Comparison of ENCODE assay signal across 14 cellular contexts in genomic region chr10:118840071-118840775, GRCh38.
A peak's percentile ranks its signal among the peaks of the same experiment; 100 is the strongest.
DNase-seq lines count a peak whose midpoint lies in the region; ATAC-seq, FAIRE-seq and TF ChIP-seq lines count a peak whose summit lies in the region.
"Had no signal": no experiment of that assay in that cellular context is flagged by ENCODE, and none has a peak within 500 bp of the region (broad histone marks: within the 10 kb centered on the region; RNA-seq: fewer than 3 reads in every experiment).

No MANE protein-coding gene starts in this region.

- H3K4me3 ChIP-seq in left lung (no peak overlapping the region), neuronal stem cell (ENCODE audit: low read length in 2 of 2) (no peak overlapping the region), hepatocyte (no peak overlapping the region)
- H3K4me3 ChIP-seq: BLaER1 treated with 17β-estradiol and CSF1 and Interleukin-3, amounts not matched to agents 10 nM and 100 nM; GM12878; skin epidermis had no signal

- DNase-seq in stimulated activated naive CD4-positive, alpha-beta T cell treated with Interleukin-2 at 50 U/mL for 16 hours (lab: John Stamatoyannopoulos, UW), result peak; percentile 34
- DNase-seq in stimulated activated naive CD4-positive, alpha-beta T cell (lab: John Stamatoyannopoulos, UW), result no peak
- peak; percentile 11 for DNase-seq in activated T-helper 1 cell treated with anti-CD3 and anti-CD28 coated beads, Interleukin-12 subunit alpha, Interleukin-12 subunit beta, Interleukin-2, Interleukin-4 antibody, amounts not matched to agents 30 ng/mL and 10 ng/mL and 1 ng/mL, durations not matched to agents 14 hours and 24 hours and 36 hours (ENCODE audit: low spot score)
- DNase-seq in left lung (no peak), urothelium cell line (ENCODE audit: low spot score) (peak; percentile 57), neuronal stem cell (ENCODE audit: low spot score) (no peak), hepatocyte (ENCODE audit: low spot score) (no peak)
- DNase-seq: NCI-H1417 treated with DMSO at 0.1 percent for 48 hours, SHP77 treated with DMSO at 0.1 percent for 48 hours had no signal

- no peak overlapping the region for H2BK5ac ChIP-seq in neuronal stem cell (ENCODE audit: low read length)

- H2BK12ac ChIP-seq in neuronal stem cell (ENCODE audit: low read length), result no peak overlapping the region

- no peaks in the 10 kb centered on the region for H3K79me1 ChIP-seq in neuronal stem cell (ENCODE audit: low read depth, low read length)

- no CpG with 5 or more reads among the region's 12 CpGs for WGBS in neuronal stem cell (ENCODE audit: extremely low coverage in 2 of 2, insufficient read length in 2 of 2, insufficient replicate concordance in 1 of 2), 2 donors
- WGBS in hepatocyte (ENCODE audit: low lambda C conversion rate, missing lambda C conversion rate), result 91% methylated on average over 12 of the region's 12 CpGs

- H3K9ac ChIP-seq in neuronal stem cell (ENCODE audit: low read depth, low read length, poor library complexity), result no peak overlapping the region
- H3K9ac ChIP-seq: BLaER1 treated with 17β-estradiol and CSF1 and Interleukin-3, amounts not matched to agents 10 nM and 100 nM had no signal

- H3K27ac ChIP-seq in left lung (no peak overlapping the region), neuronal stem cell (replicated peaks; ENCODE audit: low read length) (no peak overlapping the region), hepatocyte (no peak overlapping the region)

- TF ChIP-seq CTCF in left lung (IDR thresholded peaks at IDR 0.05), result no peak
- no peak for TF ChIP-seq CTCF in hepatocyte (IDR thresholded peaks at IDR 0.05; ENCODE audit: poor library complexity)

- H2AK5ac ChIP-seq in neuronal stem cell (ENCODE audit: low read depth, low read length), result no peak overlapping the region

- no peaks in the 10 kb centered on the region for H4K20me1 ChIP-seq in hepatocyte (ENCODE audit: insufficient read depth, poor library complexity, severe bottlenecking)
- H4K20me1 ChIP-seq: BLaER1 treated with 17β-estradiol and CSF1 and Interleukin-3, amounts not matched to agents 10 nM and 100 nM had no signal

- H3K79me2 ChIP-seq in hepatocyte, result no peaks in the 10 kb centered on the region

- H3K4me2 ChIP-seq in neuronal stem cell (ENCODE audit: insufficient read depth, low read length, poor library complexity, severe bottlenecking) (no peak overlapping the region), hepatocyte (no peak overlapping the region)

- H3K4me1 ChIP-seq in left lung, result no peaks in the 10 kb centered on the region
- H3K4me1 ChIP-seq in neuronal stem cell (ENCODE audit: control insufficient read depth in 2 of 2, insufficient read depth in 1 of 2, low read depth in 1 of 2, low read length in 2 of 2), result no peaks in the 10 kb centered on the region
- H3K4me1 ChIP-seq in hepatocyte (ENCODE audit: insufficient read depth), result peaks cover 7% of the 10 kb centered on the region

- H2AFZ ChIP-seq in neuronal stem cell (ENCODE audit: low read length), result no peak overlapping the region
- H2AFZ ChIP-seq in hepatocyte, result no peak overlapping the region

- peaks cover 13% of the 10 kb centered on the region for H3K9me3 Mint-ChIP-seq in activated T-helper 1 cell treated with anti-CD3 and anti-CD28 coated beads, Interleukin-12 subunit alpha, Interleukin-12 subunit beta, Interleukin-2, Interleukin-4 antibody, amounts not matched to agents 30 ng/mL and 10 ng/mL and 1 ng/mL, durations not matched to agents 14 hours and 24 hours and 36 hours

- H4K8ac ChIP-seq in neuronal stem cell (ENCODE audit: low read depth, low read length), result no peak overlapping the region

- no peak overlapping the region for H3K18ac ChIP-seq in neuronal stem cell (ENCODE audit: low read length)

- H3K9me3 ChIP-seq in left lung (no peaks in the 10 kb centered on the region), neuronal stem cell (replicated peaks in 1 of 2; ENCODE audit: control insufficient read depth in 2 of 2, insufficient read depth in 1 of 2, low read depth in 1 of 2, low read length in 2 of 2) (no peaks in the 10 kb centered on the region), hepatocyte (ENCODE audit: low read depth) (no peaks in the 10 kb centered on the region)

- FAIRE-seq in urothelium cell line (lab: Jason Lieb, UNC), result no peak
- FAIRE-seq: GM12878 had no signal

- H3K14ac ChIP-seq in neuronal stem cell (ENCODE audit: low read length), result no peak overlapping the region

- H3K4me3 Mint-ChIP-seq in activated T-helper 1 cell treated with anti-CD3 and anti-CD28 coated beads, Interleukin-12 subunit alpha, Interleukin-12 subunit beta, Interleukin-2, Interleukin-4 antibody, amounts not matched to agents 30 ng/mL and 10 ng/mL and 1 ng/mL, durations not matched to agents 14 hours and 24 hours and 36 hours, result peak overlapping the region; percentile 11
- H3K4me3 Mint-ChIP-seq: memory B cell had no signal

- H3K36me3 ChIP-seq in left lung (no peaks in the 10 kb centered on the region), neuronal stem cell (replicated peaks in 1 of 2; ENCODE audit: control insufficient read depth in 2 of 2, insufficient read depth in 2 of 2, low read length in 2 of 2) (no peaks in the 10 kb centered on the region), hepatocyte (replicated peaks; ENCODE audit: insufficient read depth, low read depth) (no peaks in the 10 kb centered on the region)
- H3K36me3 ChIP-seq: BLaER1 treated with 17β-estradiol and CSF1 and Interleukin-3, amounts not matched to agents 10 nM and 100 nM had no signal

- peak; percentile 69 for ATAC-seq in left lung
- ATAC-seq in SK-N-SH treated with all-trans-retinoic acid at 6 μM for 48 hours, result no peak
- ATAC-seq: GM12878 had no signal

- H4K91ac ChIP-seq in neuronal stem cell (ENCODE audit: low read depth, low read length, poor library complexity), result no peak overlapping the region

- H3K4ac ChIP-seq in neuronal stem cell (ENCODE audit: low read length), result no peak overlapping the region

- H3K23ac ChIP-seq in neuronal stem cell (ENCODE audit: low read depth, low read length, poor library complexity), result no peak overlapping the region

- no peaks in the 10 kb centered on the region for H3K27me3 Mint-ChIP-seq in activated T-helper 1 cell treated with anti-CD3 and anti-CD28 coated beads, Interleukin-12 subunit alpha, Interleukin-12 subunit beta, Interleukin-2, Interleukin-4 antibody, amounts not matched to agents 30 ng/mL and 10 ng/mL and 1 ng/mL, durations not matched to agents 14 hours and 24 hours and 36 hours (ENCODE audit: insufficient read depth)

- H3K9me2 ChIP-seq in hepatocyte (replicated peaks; ENCODE audit: insufficient read depth), result no peaks in the 10 kb centered on the region

- no peaks in the 10 kb centered on the region for H3K36me3 Mint-ChIP-seq in activated T-helper 1 cell treated with anti-CD3 and anti-CD28 coated beads, Interleukin-12 subunit alpha, Interleukin-12 subunit beta, Interleukin-2, Interleukin-4 antibody, amounts not matched to agents 30 ng/mL and 10 ng/mL and 1 ng/mL, durations not matched to agents 14 hours and 24 hours and 36 hours (ENCODE audit: low read depth)

- peak overlapping the region; percentile 52 for H3K27ac Mint-ChIP-seq in activated T-helper 1 cell treated with anti-CD3 and anti-CD28 coated beads, Interleukin-12 subunit alpha, Interleukin-12 subunit beta, Interleukin-2, Interleukin-4 antibody, amounts not matched to agents 30 ng/mL and 10 ng/mL and 1 ng/mL, durations not matched to agents 14 hours and 24 hours and 36 hours
- H3K27ac Mint-ChIP-seq: memory B cell had no signal

- H3K4me1 Mint-ChIP-seq in activated T-helper 1 cell treated with anti-CD3 and anti-CD28 coated beads, Interleukin-12 subunit alpha, Interleukin-12 subunit beta, Interleukin-2, Interleukin-4 antibody, amounts not matched to agents 30 ng/mL and 10 ng/mL and 1 ng/mL, durations not matched to agents 14 hours and 24 hours and 36 hours (ENCODE audit: low read depth), result peaks cover 7% of the 10 kb centered on the region

- H2BK120ac ChIP-seq in neuronal stem cell (ENCODE audit: low read depth, low read length), result no peak overlapping the region

- no peaks in the 10 kb centered on the region for H3K27me3 ChIP-seq in left lung
- no peaks in the 10 kb centered on the region for H3K27me3 ChIP-seq in neuronal stem cell (ENCODE audit: control insufficient read depth in 3 of 3, insufficient read depth in 3 of 3, low read depth in 1 of 3, low read length in 3 of 3)
- H3K27me3 ChIP-seq in hepatocyte, result no peaks in the 10 kb centered on the region
- H3K27me3 ChIP-seq: BLaER1 treated with 17β-estradiol and CSF1 and Interleukin-3, amounts not matched to agents 10 nM and 100 nM had no signal

- intact Hi-C loops in activated T-helper 1 cell treated with anti-CD3 and anti-CD28 coated beads, Interleukin-12 subunit alpha, Interleukin-12 subunit beta, Interleukin-2, Interleukin-4 antibody, amounts not matched to agents 30 ng/mL and 10 ng/mL and 1 ng/mL, durations not matched to agents 14 hours and 24 hours and 36 hours (cut with micrococcal nuclease), result loop anchor here (10.0 kb wide), 1 partner anchor 115 kb away; no protein-coding TSS in a partner anchor
- intact Hi-C loops in left lung (cut with DNase I), result no loop called here

- H2BK15ac ChIP-seq in neuronal stem cell (ENCODE audit: low read length), result no peak overlapping the region

TF ChIP-seq in SK-N-SH treated with all-trans-retinoic acid at 6 μM for 48 hours, 23 proteins besides CTCF, POLR2A, EP300 and RAD21:
- TF ChIP-seq ZFP30 (CRISPR knock-in tag; IDR thresholded peaks at IDR 0.05) (no peak), ARNTL (CRISPR knock-in tag; IDR thresholded peaks at IDR 0.05; ENCODE audit: borderline replicate concordance, low read depth) (no peak), RARB (CRISPR knock-in tag; IDR thresholded peaks at IDR 0.05) (no peak), SNAI2 (CRISPR knock-in tag; IDR thresholded peaks at IDR 0.05) (no peak), ZC3H10 (CRISPR knock-in tag; IDR thresholded peaks at IDR 0.05) (no peak)

Comparison
In these comparisons a context has a peak if more than half of its experiments do, and no peak if none do; other contexts are left out.
1. DNase-seq: peak in stimulated activated naive CD4-positive, alpha-beta T cell treated with Interleukin-2 at 50 U/mL for 16 hours (single experiment), activated T-helper 1 cell treated with anti-CD3 and anti-CD28 coated beads, Interleukin-12 subunit alpha, Interleukin-12 subunit beta, Interleukin-2, Interleukin-4 antibody, amounts not matched to agents 30 ng/mL and 10 ng/mL and 1 ng/mL, durations not matched to agents 14 hours and 24 hours and 36 hours (single experiment) and urothelium cell line (single experiment); none in stimulated activated naive CD4-positive, alpha-beta T cell (0 of 6), left lung (0 of 2), neuronal stem cell (single experiment) and hepatocyte (single experiment).